24 cellular contexts compared by ENCODE assay signal in the genomic region with DNA sequence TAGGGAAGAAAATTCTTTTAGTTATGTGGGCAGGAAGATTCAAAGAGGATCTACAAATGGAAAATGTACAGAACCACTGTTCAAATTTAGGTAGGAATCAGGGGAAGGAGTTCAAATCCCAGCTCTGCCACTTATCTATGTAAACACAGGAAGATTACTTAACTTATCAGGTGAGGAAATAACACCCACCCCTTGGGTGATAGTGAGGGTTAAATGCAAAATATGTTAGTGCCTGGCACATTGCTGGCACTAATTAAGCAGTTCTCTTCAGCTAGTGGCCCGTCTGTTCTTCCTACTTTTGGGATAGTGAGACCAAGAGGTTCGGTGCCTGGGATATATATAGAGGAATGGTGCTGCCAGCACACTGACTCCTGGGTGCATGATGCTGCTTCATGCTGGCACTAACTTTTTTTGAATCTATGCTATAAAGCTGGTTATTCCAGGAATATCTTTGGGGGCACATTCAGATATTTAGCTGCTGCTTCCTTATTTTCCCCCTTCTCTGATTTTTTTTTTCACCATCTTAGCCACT.
"Had no signal": no experiment of that assay in that cellular context is flagged by ENCODE, and none has a peak within 500 bp of the region (broad histone marks: within the 10 kb centered on the region; RNA-seq: fewer than 3 reads in every experiment).

No MANE protein-coding gene starts in this region.

- H3K4me3 Mint-ChIP-seq: activated T-helper 17 cell treated with anti-CD3 and anti-CD28 coated beads, Interleukin-2, amount 50 U/mL, for 72 hours; mesothelial cell of epicardium; naive B cell had no signal

- H3K4me3 ChIP-seq: coronary artery, dorsolateral prefrontal cortex, gastrocnemius medialis, ovary, psoas muscle, spleen, tibial nerve had no signal

- H3K27ac Mint-ChIP-seq: activated T-helper 17 cell treated with anti-CD3 and anti-CD28 coated beads, Interleukin-2, amount 50 U/mL, for 72 hours; mesothelial cell of epicardium; naive B cell had no signal

- H3K27me3 ChIP-seq: brain microvascular endothelial cell, dorsolateral prefrontal cortex, gastrocnemius medialis, spleen, tibial nerve had no signal

- ATAC-seq: activated T-helper 17 cell treated with anti-CD3 and anti-CD28 coated beads, Interleukin-2, amount 50 U/mL, for 72 hours; gastrocnemius medialis; left ventricle myocardium superior; psoas muscle had no signal

- H3K9me3 ChIP-seq: gastrocnemius medialis, ovary, psoas muscle, spleen, tibial nerve had no signal

- FAIRE-seq: astrocyte, TTC549 had no signal

- H3K36me3 ChIP-seq: ovary had no signal

- H3K9me3 Mint-ChIP-seq: activated T-helper 17 cell treated with anti-CD3 and anti-CD28 coated beads, Interleukin-2, amount 50 U/mL, for 72 hours; mesothelial cell of epicardium; naive B cell had no signal

- DNase-seq: activated CD4-positive, alpha-beta T cell treated with anti-CD3 and anti-CD28 coated beads, Interleukin-2, amount 50 U/mL, for 1 hour; activated gamma-delta T cell treated with Interleukin-2 at 50 U/mL for 16 hours; activated naive CD4-positive, alpha-beta T cell treated with anti-CD3 and anti-CD28 coated beads, Interleukin-2, amount 50 U/mL, for 16 hours; amniotic stem cell; brain microvascular endothelial cell; dorsolateral prefrontal cortex; effector memory CD4-positive, alpha-beta T cell; gastrocnemius medialis; glutamatergic neuron; left ventricle myocardium superior; mammary epithelial cell; naive B cell; ovary; psoas muscle; spleen; stimulated activated CD4-positive, alpha-beta T cell treated with anti-CD3 and anti-CD28 coated beads, Interleukin-2, amount 100 ng/mL, for 48 hours; stimulated activated naive CD4-positive, alpha-beta T cell treated with Interleukin-2 at 50 U/mL for 16 hours; WERI-Rb-1 had no signal

- H3K4me1 ChIP-seq: gastrocnemius medialis, psoas muscle, spleen, tibial nerve had no signal

- H3K27ac ChIP-seq: brain microvascular endothelial cell, coronary artery, dorsolateral prefrontal cortex, gastrocnemius medialis, ovary, psoas muscle, spleen, tibial nerve, WERI-Rb-1 had no signal

- H3K4me1 Mint-ChIP-seq: activated T-helper 17 cell treated with anti-CD3 and anti-CD28 coated beads, Interleukin-2, amount 50 U/mL, for 72 hours; mesothelial cell of epicardium had no signal

- H3K27me3 Mint-ChIP-seq: activated T-helper 17 cell treated with anti-CD3 and anti-CD28 coated beads, Interleukin-2, amount 50 U/mL, for 72 hours; naive B cell had no signal
